ENCODE assay signal across 1 cellular context in genomic region chr4:102089850-102090621, GRCh38.
TF ChIP-seq lines count a peak whose summit lies in the region.

No MANE protein-coding gene starts in this region.

TF ChIP-seq in SK-N-SH treated with all-trans-retinoic acid at 6 μM for 48 hours, 23 proteins besides CTCF, POLR2A, EP300 and RAD21 (continued from another document):
- TF ChIP-seq TSHZ2 (CRISPR knock-in tag; IDR thresholded peaks at IDR 0.05) (no peak), SNAI2 (CRISPR knock-in tag; IDR thresholded peaks at IDR 0.05) (no peak), PPARA (CRISPR knock-in tag; IDR thresholded peaks at IDR 0.05; ENCODE audit: borderline replicate concordance) (no peak), GLIS3 (CRISPR knock-in tag; IDR thresholded peaks at IDR 0.05) (no peak), PATZ1 (CRISPR knock-in tag; IDR thresholded peaks at IDR 0.05; ENCODE audit: borderline replicate concordance) (no peak)
